1 cellular context compared by ENCODE assay signal in the genomic region with DNA sequence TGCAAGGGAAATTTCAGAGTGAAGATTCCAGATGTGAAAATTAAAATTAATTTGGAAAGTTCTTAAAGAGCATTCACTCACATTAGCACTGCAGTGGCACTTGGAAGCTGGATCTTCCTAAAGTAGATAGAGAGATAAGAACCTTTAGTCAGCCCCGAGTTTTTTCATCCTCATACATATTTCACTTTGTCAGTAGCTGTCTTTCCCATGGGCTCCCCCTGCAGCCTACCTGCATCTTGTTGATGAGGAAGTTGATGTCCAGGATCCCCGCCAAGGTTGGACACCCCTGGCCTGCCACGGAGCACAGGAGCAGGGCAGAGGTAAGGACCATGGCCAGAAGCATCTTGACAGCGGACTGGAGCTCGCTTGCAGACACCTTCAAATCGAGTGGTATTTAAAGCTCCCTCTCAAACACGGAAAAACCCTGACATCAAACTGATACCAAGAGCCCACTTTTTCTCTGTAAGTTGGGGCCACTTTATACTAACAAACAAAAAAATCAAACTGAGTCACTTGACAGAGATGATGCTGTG.
TF ChIP-seq lines count a peak whose summit lies in the region.

A gene (minus strand): TSS at position 368 of the 533 bp plus-strand sequence. CDS start 25 bp downstream, at position 343.

TF ChIP-seq in Ishikawa, 13 proteins besides CTCF, POLR2A, EP300 and RAD21 (continued from another document):
- TF ChIP-seq, protein P1, sequence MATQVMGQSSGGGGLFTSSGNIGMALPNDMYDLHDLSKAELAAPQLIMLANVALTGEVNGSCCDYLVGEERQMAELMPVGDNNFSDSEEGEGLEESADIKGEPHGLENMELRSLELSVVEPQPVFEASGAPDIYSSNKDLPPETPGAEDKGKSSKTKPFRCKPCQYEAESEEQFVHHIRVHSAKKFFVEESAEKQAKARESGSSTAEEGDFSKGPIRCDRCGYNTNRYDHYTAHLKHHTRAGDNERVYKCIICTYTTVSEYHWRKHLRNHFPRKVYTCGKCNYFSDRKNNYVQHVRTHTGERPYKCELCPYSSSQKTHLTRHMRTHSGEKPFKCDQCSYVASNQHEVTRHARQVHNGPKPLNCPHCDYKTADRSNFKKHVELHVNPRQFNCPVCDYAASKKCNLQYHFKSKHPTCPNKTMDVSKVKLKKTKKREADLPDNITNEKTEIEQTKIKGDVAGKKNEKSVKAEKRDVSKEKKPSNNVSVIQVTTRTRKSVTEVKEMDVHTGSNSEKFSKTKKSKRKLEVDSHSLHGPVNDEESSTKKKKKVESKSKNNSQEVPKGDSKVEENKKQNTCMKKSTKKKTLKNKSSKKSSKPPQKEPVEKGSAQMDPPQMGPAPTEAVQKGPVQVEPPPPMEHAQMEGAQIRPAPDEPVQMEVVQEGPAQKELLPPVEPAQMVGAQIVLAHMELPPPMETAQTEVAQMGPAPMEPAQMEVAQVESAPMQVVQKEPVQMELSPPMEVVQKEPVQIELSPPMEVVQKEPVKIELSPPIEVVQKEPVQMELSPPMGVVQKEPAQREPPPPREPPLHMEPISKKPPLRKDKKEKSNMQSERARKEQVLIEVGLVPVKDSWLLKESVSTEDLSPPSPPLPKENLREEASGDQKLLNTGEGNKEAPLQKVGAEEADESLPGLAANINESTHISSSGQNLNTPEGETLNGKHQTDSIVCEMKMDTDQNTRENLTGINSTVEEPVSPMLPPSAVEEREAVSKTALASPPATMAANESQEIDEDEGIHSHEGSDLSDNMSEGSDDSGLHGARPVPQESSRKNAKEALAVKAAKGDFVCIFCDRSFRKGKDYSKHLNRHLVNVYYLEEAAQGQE (IDR thresholded peaks at IDR 0.05; ENCODE audit: low read depth), result peak; percentile 42; the same call in 1 of the 2 replicates
TF ChIP-seq in Ishikawa: peak in this region for 1.
